ENCODE assay signal across 8 cellular contexts in genomic region chr1:55214903-55215193, GRCh38.
DNase-seq lines count a peak whose midpoint lies in the region; ATAC-seq and TF ChIP-seq lines count a peak whose summit lies in the region.

No MANE protein-coding gene starts in this region.

- DNase-seq in activated effector memory CD4-positive, alpha-beta T cell treated with anti-CD3 and anti-CD28 coated beads, Interleukin-2, amount 50 U/mL, for 16 hours = peak; percentile 77
- no peak for DNase-seq in activated effector memory CD4-positive, alpha-beta T cell treated with Interleukin-2 at 50 U/mL for 16 hours
- peak; percentile 57 for DNase-seq in NCI-H69 (lab: John Stamatoyannopoulos, UW)
- peak in 1 of 2 donors; percentile 50 for DNase-seq in cardiac fibroblast (ENCODE audit: low read depth in 2 of 2)
- peak; percentile 56 for DNase-seq in kidney tubule cell (ENCODE audit: low spot score)
- peak; percentile 44 for DNase-seq in stimulated activated CD8-positive, alpha-beta memory T cell treated with anti-CD3 and anti-CD28 coated beads, Interleukin-4, amount 100 ng/mL, for 48 hours
- DNase-seq in stimulated activated naive CD4-positive, alpha-beta T cell treated with Interleukin-2 at 50 U/mL for 16 hours (lab: John Stamatoyannopoulos, UW) = no peak

- ATAC-seq in HG02759 (IDR thresholded peaks at IDR 0.05; ENCODE audit: unreplicated experiment) = peak; percentile 25

- H3K4me3 ChIP-seq in cardiac fibroblast (replicated peaks in 1 of 2; ENCODE audit: low read depth in 2 of 2, low read length in 2 of 2) = peak overlapping the region; percentile 72 to 85

- no peak for TF ChIP-seq CTCF in cardiac fibroblast (IDR thresholded peaks at IDR 0.05; ENCODE audit: low read depth, low read length)

Comparison
In these comparisons a context has a peak if more than half of its experiments do, and no peak if none do; other contexts are left out.
1. DNase-seq: peak in activated effector memory CD4-positive, alpha-beta T cell treated with anti-CD3 and anti-CD28 coated beads, Interleukin-2, amount 50 U/mL, for 16 hours (single experiment), NCI-H69 (single experiment), kidney tubule cell (single experiment) and stimulated activated CD8-positive, alpha-beta memory T cell treated with anti-CD3 and anti-CD28 coated beads, Interleukin-4, amount 100 ng/mL, for 48 hours (single experiment); none in activated effector memory CD4-positive, alpha-beta T cell treated with Interleukin-2 at 50 U/mL for 16 hours (single experiment) and stimulated activated naive CD4-positive, alpha-beta T cell treated with Interleukin-2 at 50 U/mL for 16 hours (single experiment).